Comparison of ENCODE assay signal across 13 cellular contexts in genomic region chr6:2969549-2969948, GRCh38. TPM values are rescaled to one million over a fixed set of nuclear protein-coding genes. Genes with fewer than 3 reads are reported as not detected.
A peak's percentile ranks its signal among the peaks of the same experiment; 100 is the strongest.
DNase-seq lines count a peak whose midpoint lies in the region; ATAC-seq, FAIRE-seq and TF ChIP-seq lines count a peak whose summit lies in the region.
"Had no signal": no experiment of that assay in that cellular context is flagged by ENCODE, and none has a peak within 500 bp of the region (broad histone marks: within the 10 kb centered on the region; RNA-seq: fewer than 3 reads in every experiment).

No MANE protein-coding gene starts in this region.

- FAIRE-seq in D721Med (lab: Jason Lieb, UNC) = no peak

- H3K4me3 ChIP-seq in coronary artery (peak overlapping the region; percentile 85), SJCRH30 (no peak overlapping the region)

- TF ChIP-seq CTCF in 22Rv1 (IDR thresholded peaks at IDR 0.05) (no peak), coronary artery (IDR thresholded peaks at IDR 0.05) (no peak), nephron (IDR thresholded peaks at IDR 0.05; ENCODE audit: unreplicated experiment in 3 of 3) (no peak), D721Med (IDR thresholded peaks at IDR 0.05; ENCODE audit: insufficient read depth, missing control alignments) (no peak)

- DNase-seq in G401 (ENCODE audit: low spot score) = peak; percentile 22
- no peak for DNase-seq in coronary artery (ENCODE audit: low spot score)
- no peak for DNase-seq in NCI-H82 treated with DMSO at 0.1 percent for 48 hours (lab: John Stamatoyannopoulos, UW; ENCODE audit: unreplicated experiment)
- DNase-seq in D721Med (ENCODE audit: insufficient read length, low spot score) = no peak
- DNase-seq in SJCRH30 = no peak
- DNase-seq: activated CD4-positive, CD25-positive, alpha-beta regulatory T cell; effector CD8-positive, alpha-beta T cell; NCI-H510A treated with DMSO at 0.1 percent for 48 hours; SHP77 had no signal

- no peaks in the 10 kb centered on the region for H3K27me3 ChIP-seq in SJCRH30

- in situ Hi-C loops in G401 (cut with HindIII; ENCODE audit: low sequenced_read_pairs) = no loop called here

- peak overlapping the region; percentile 70 to 84 (median 76) for H3K27ac Mint-ChIP-seq in nephron

- no peaks in the 10 kb centered on the region for H3K9me3 Mint-ChIP-seq in nephron
- H3K9me3 Mint-ChIP-seq: CD14-positive monocyte had no signal

- H3K27ac ChIP-seq in 22Rv1 (peak overlapping the region; percentile 59), coronary artery (peak overlapping the region in 1 of 2 donors; percentile 50), SJCRH30 (no peak overlapping the region; the same call in 1 of the 2 replicates)

- no peak for ATAC-seq in HG03045 (IDR thresholded peaks at IDR 0.05; ENCODE audit: unreplicated experiment)

- peaks cover 2% of the 10 kb centered on the region for H3K27me3 Mint-ChIP-seq in nephron (ENCODE audit: low read depth)

- H3K36me3 ChIP-seq in SJCRH30 = no peaks in the 10 kb centered on the region

- peak overlapping the region; percentile 71 to 83 (median 77) for H3K4me3 Mint-ChIP-seq in nephron

- peaks cover 36% of the 10 kb centered on the region for H3K4me1 Mint-ChIP-seq in nephron

- no peaks in the 10 kb centered on the region for H3K36me3 Mint-ChIP-seq in nephron (ENCODE audit: low read depth)

- peaks cover 3% of the 10 kb centered on the region for H3K4me1 ChIP-seq in SJCRH30

- no peaks in the 10 kb centered on the region for H3K9me3 ChIP-seq in SJCRH30 (replicated peaks)

RNA-seq across cellular contexts. Expression of gene SERPINB6, which starts 1.8 kb away (rescaled TPM):
- total RNA-seq in G401 (2014; rRNA removed; shearing (Covaris generic)) = 128 and 147 TPM in 2 replicates
- total RNA-seq in SJCRH30 (2014; rRNA removed; shearing (Covaris generic)) = 60.4 and 62.5 TPM in 2 replicates

RNA-seq across cellular contexts. Expression of gene NQO2, which starts 30.1 kb away (rescaled TPM):
- total RNA-seq in G401 (2014; rRNA removed; shearing (Covaris generic)) = 159 and 203 TPM in 2 replicates
- total RNA-seq in SJCRH30 (2014; rRNA removed; shearing (Covaris generic)) = 15.4 and 17.5 TPM in 2 replicates
